Comparison of ENCODE assay signal across 21 cellular contexts in the genomic region with DNA sequence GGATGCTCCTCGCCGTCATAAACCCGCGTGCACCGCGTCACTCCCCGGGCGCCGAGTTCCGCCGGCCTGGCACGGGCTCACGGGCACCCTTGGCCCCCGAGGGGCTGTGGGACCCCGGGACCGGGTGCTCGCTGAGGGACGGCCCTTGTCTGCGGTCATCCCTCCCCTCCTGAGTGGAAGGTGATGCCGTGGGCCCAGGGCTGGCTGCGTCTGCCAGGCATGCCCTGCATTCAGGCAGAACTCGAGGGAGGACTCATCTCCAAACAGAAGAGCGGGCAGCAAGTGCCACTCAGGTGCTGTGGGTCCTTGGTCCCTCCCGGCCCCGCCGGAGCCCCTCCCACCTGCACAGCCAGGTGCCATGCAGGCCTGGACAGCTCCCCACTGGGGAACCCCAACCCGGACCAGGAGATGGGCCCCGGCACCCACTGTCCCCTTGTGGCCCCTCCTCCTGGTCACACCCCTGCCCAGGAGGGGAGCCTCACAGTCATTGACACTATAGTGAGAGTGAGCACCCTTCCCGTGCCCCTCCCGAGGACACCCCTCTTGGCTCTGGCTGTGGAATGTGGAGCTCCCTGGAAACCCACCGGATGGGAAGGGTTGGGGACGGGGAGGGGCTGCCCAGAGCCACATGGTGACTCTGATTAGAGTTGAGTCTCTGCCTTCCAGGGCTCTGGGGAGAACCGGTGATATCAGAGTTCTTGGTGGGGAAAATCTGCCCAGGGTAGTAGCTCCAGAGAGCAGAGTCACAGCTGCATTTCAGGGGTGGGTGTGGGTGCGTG.
"Had no signal": no experiment of that assay in that cellular context is flagged by ENCODE, and none has a peak within 500 bp of the region (broad histone marks: within the 10 kb centered on the region; RNA-seq: fewer than 3 reads in every experiment).

No MANE protein-coding gene starts in this region.

- ATAC-seq: left cardiac atrium; naive thymus-derived CD8-positive, alpha-beta T cell; stimulated activated naive CD8-positive, alpha-beta T cell treated with anti-CD3 and anti-CD28 coated beads, Interleukin-15, amount 100 ng/mL, for 72 hours; T-helper 17 cell had no signal

- H3K4me3 ChIP-seq: lung, ovary, prostate gland, tibial artery had no signal

- H3K4me3 Mint-ChIP-seq: activated B cell treated with CpG ODN at 0.5 μM for 24 hours; activated CD4-positive, alpha-beta memory T cell treated with anti-CD3 and anti-CD28 coated beads for 36 hours; activated naive CD8-positive, alpha-beta T cell treated with anti-CD3 and anti-CD28 coated beads for 36 hours; endodermal cell; mesothelial cell of epicardium; stimulated activated naive CD8-positive, alpha-beta T cell treated with anti-CD3 and anti-CD28 coated beads, Interleukin-15, amount 100 ng/mL, for 72 hours; T-helper 17 cell had no signal

- H3K27ac ChIP-seq: neutrophil, ovary, prostate gland, tibial artery had no signal

- H3K36me3 ChIP-seq: neutrophil, ovary, prostate gland, tibial artery had no signal

- H3K27ac Mint-ChIP-seq: activated B cell treated with CpG ODN at 0.5 μM for 24 hours; activated CD4-positive, alpha-beta memory T cell treated with anti-CD3 and anti-CD28 coated beads for 36 hours; activated naive CD8-positive, alpha-beta T cell treated with anti-CD3 and anti-CD28 coated beads for 36 hours; endodermal cell; mesothelial cell of epicardium; naive thymus-derived CD8-positive, alpha-beta T cell; stimulated activated naive CD8-positive, alpha-beta T cell treated with anti-CD3 and anti-CD28 coated beads, Interleukin-15, amount 100 ng/mL, for 72 hours; T-helper 17 cell had no signal

- DNase-seq: activated B cell treated with CpG ODN at 0.5 μM for 24 hours; activated CD4-positive, alpha-beta memory T cell treated with anti-CD3 and anti-CD28 coated beads for 36 hours; activated CD4-positive, alpha-beta T cell treated with anti-CD3 and anti-CD28 coated beads for 4 hours; activated naive CD4-positive, alpha-beta T cell treated with Interleukin-2 at 50 U/mL for 16 hours; activated naive CD8-positive, alpha-beta T cell treated with anti-CD3 and anti-CD28 coated beads for 36 hours; activated T-cell treated with anti-CD3 and anti-CD28 coated beads, Interleukin-2, amount 50 U/mL, for 48 hours; cerebellar nuclear complex; cortex of kidney; endodermal cell; left cardiac atrium; ovary; stimulated activated CD4-positive, alpha-beta T cell treated with anti-CD3 and anti-CD28 coated beads, Interleukin-1b, Interleukin-23, amount 100 ng/mL, for 48 hours; stimulated activated naive CD8-positive, alpha-beta T cell treated with anti-CD3 and anti-CD28 coated beads, Interleukin-15, amount 100 ng/mL, for 72 hours; SW 1271; T-helper 17 cell; tibial artery had no signal

- H3K27me3 ChIP-seq: ovary had no signal

- H3K9me3 ChIP-seq: neutrophil, ovary, prostate gland, tibial artery had no signal

- H3K9me3 Mint-ChIP-seq: activated B cell treated with CpG ODN at 0.5 μM for 24 hours; activated CD4-positive, alpha-beta memory T cell treated with anti-CD3 and anti-CD28 coated beads for 36 hours; activated naive CD8-positive, alpha-beta T cell treated with anti-CD3 and anti-CD28 coated beads for 36 hours; endodermal cell; mesothelial cell of epicardium; naive thymus-derived CD8-positive, alpha-beta T cell; stimulated activated naive CD8-positive, alpha-beta T cell treated with anti-CD3 and anti-CD28 coated beads, Interleukin-15, amount 100 ng/mL, for 72 hours had no signal

- H3K36me3 Mint-ChIP-seq: activated CD4-positive, alpha-beta memory T cell treated with anti-CD3 and anti-CD28 coated beads for 36 hours; activated naive CD8-positive, alpha-beta T cell treated with anti-CD3 and anti-CD28 coated beads for 36 hours; mesothelial cell of epicardium; naive thymus-derived CD8-positive, alpha-beta T cell had no signal
